23 cellular contexts compared by ENCODE assay signal in the genomic region with DNA sequence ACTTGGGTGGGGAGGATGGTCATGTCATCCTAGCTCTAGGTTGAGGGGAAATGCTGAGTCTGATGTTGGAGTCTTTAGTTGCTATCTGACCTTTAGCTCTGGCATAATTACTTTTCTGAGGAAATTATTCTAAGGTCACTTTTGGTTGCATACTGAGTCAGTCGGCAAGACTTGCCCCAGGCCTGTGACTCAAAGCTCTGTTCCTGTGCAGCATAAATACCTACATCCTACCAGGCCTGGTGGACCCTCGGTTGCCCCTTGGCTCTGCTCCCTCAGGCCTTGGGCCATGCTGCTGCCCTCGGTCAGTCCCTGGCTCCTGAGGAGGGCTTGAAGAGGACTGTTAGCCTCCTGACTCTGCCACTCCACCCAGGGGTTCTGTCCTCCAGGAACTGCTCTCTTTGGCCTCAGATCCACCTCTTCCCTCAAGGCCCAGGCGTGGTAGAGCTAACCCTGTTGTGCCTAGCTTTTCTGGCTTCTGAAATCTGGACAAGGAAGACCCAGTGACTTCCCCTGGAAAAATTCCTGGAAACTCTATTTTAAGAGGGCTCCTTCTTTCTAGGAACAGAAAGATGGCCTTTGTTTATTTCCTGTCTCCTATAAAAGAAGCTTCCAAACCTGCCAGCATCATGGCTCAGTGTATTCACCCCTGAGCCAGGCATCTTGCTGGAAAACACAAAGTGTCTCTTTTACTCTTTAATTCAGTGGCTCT.
A peak's percentile ranks its signal among the peaks of the same experiment; 100 is the strongest.
DNase-seq lines count a peak whose midpoint lies in the region; ATAC-seq and TF ChIP-seq lines count a peak whose summit lies in the region.
"Had no signal": no experiment of that assay in that cellular context is flagged by ENCODE, and none has a peak within 500 bp of the region (broad histone marks: within the 10 kb centered on the region; RNA-seq: fewer than 3 reads in every experiment).

No MANE protein-coding gene starts in this region.

- no peaks in the 10 kb centered on the region for H3K27me3 ChIP-seq in GM23338 (ENCODE audit: insufficient read depth)
- no peaks in the 10 kb centered on the region for H3K27me3 ChIP-seq in endodermal cell (ENCODE audit: control insufficient read depth, insufficient read depth, low read length, poor library complexity, severe bottlenecking)
- H3K27me3 ChIP-seq: dorsolateral prefrontal cortex, heart right ventricle, right lobe of liver, vagina had no signal

- H3K4me1 Mint-ChIP-seq in GM23338 = peaks cover 13% of the 10 kb centered on the region; the same call in 2 of the 3 replicates
- no peaks in the 10 kb centered on the region for H3K4me1 Mint-ChIP-seq in endodermal cell
- no peaks in the 10 kb centered on the region for H3K4me1 Mint-ChIP-seq in stimulated activated memory B cell treated with anti-CD40 and anti-IgM and Interleukin-4, amounts not matched to agents 10 μg/mL and 1 μg/mL and 100 μg/mL, for 72 hours
- H3K4me1 Mint-ChIP-seq: central memory CD8-positive, alpha-beta T cell had no signal

- H3K4me2 ChIP-seq in GM23338 = 0 out of 2 replicates have a peak overlapping the region, but pooled peaks have one; percentile 26

- TF ChIP-seq CTCF in GM23338 (conservative IDR thresholded peaks at IDR 0.05; ENCODE audit: low read depth in 2 of 2) = no peak
- TF ChIP-seq CTCF in endodermal cell (conservative IDR thresholded peaks at IDR 0.05) = no peak

- H3K36me3 ChIP-seq in GM23338 (ENCODE audit: insufficient read depth) = no peaks in the 10 kb centered on the region
- no peaks in the 10 kb centered on the region for H3K36me3 ChIP-seq in endodermal cell (ENCODE audit: control insufficient read depth, insufficient read depth, low read length)
- H3K36me3 ChIP-seq: heart right ventricle, right lobe of liver, vagina had no signal

- no peak overlapping the region for H2AFZ ChIP-seq in GM23338
- H2AFZ ChIP-seq: GM23248 had no signal

- H3K27ac Mint-ChIP-seq in GM23338 = no peak overlapping the region
- peak overlapping the region; percentile 19 for H3K27ac Mint-ChIP-seq in endodermal cell
- peak overlapping the region; percentile 10 for H3K27ac Mint-ChIP-seq in stimulated activated memory B cell treated with anti-CD40 and anti-IgM and Interleukin-4, amounts not matched to agents 10 μg/mL and 1 μg/mL and 100 μg/mL, for 72 hours
- H3K27ac Mint-ChIP-seq: activated naive CD4-positive, alpha-beta T cell treated with anti-CD3 and anti-CD28 coated beads for 36 hours; activated T-cell treated with anti-CD3 and anti-CD28 coated beads, Interleukin-2, amount 50 U/mL, for 24 hours had no signal

- H3F3A ChIP-seq in GM23338 (replicated peaks; ENCODE audit: low read depth) = no peaks in the 10 kb centered on the region

- H3K4me3 Mint-ChIP-seq in GM23338 (no peak overlapping the region), endodermal cell (no peak overlapping the region)
- no peak overlapping the region for H3K4me3 Mint-ChIP-seq in stimulated activated memory B cell treated with anti-CD40 and anti-IgM and Interleukin-4, amounts not matched to agents 10 μg/mL and 1 μg/mL and 100 μg/mL, for 72 hours
- H3K4me3 Mint-ChIP-seq: activated naive CD4-positive, alpha-beta T cell treated with anti-CD3 and anti-CD28 coated beads for 36 hours; activated T-cell treated with anti-CD3 and anti-CD28 coated beads, Interleukin-2, amount 50 U/mL, for 24 hours; central memory CD8-positive, alpha-beta T cell had no signal

- H3K27me3 Mint-ChIP-seq in GM23338 (ENCODE audit: insufficient read depth, low read depth, poor library complexity) (no peaks in the 10 kb centered on the region), endodermal cell (ENCODE audit: insufficient read depth) (no peaks in the 10 kb centered on the region)
- no peaks in the 10 kb centered on the region for H3K27me3 Mint-ChIP-seq in stimulated activated memory B cell treated with anti-CD40 and anti-IgM and Interleukin-4, amounts not matched to agents 10 μg/mL and 1 μg/mL and 100 μg/mL, for 72 hours
- H3K27me3 Mint-ChIP-seq: activated T-cell treated with anti-CD3 and anti-CD28 coated beads, Interleukin-2, amount 50 U/mL, for 24 hours had no signal

- H3K9me2 ChIP-seq in GM23338 (ENCODE audit: insufficient read depth) = no peaks in the 10 kb centered on the region

- H4K20me1 ChIP-seq in GM23338 (replicated peaks; ENCODE audit: insufficient read depth) = peaks cover 11% of the 10 kb centered on the region; the same call in 1 of the 2 replicates

- WGBS in endodermal cell (ENCODE audit: insufficient coverage in 1 of 2, insufficient read length in 1 of 2), 2 experiments = 86 to 97% methylated on average over 4 of the region's 4 CpGs

- ATAC-seq in GM23338 (no peak), GM21576 (IDR thresholded peaks at IDR 0.05; ENCODE audit: unreplicated experiment) (no peak)
- ATAC-seq in stimulated activated memory B cell treated with anti-CD40 and anti-IgM and Interleukin-4, amounts not matched to agents 10 μg/mL and 1 μg/mL and 100 μg/mL, for 72 hours = peak; percentile 72
- ATAC-seq: heart right ventricle, left lobe of liver, right lobe of liver, Right ventricle myocardium inferior had no signal

- no peak overlapping the region for H3K9ac ChIP-seq in endodermal cell (ENCODE audit: extremely low read depth, low read length, poor library complexity, severe bottlenecking)
- H3K9ac ChIP-seq: GM23248 had no signal

- H3K36me3 Mint-ChIP-seq in GM23338 (ENCODE audit: low read depth) (peaks cover 5% of the 10 kb centered on the region; the same call in 1 of the 3 replicates), endodermal cell (ENCODE audit: low read depth) (no peaks in the 10 kb centered on the region)
- H3K36me3 Mint-ChIP-seq in stimulated activated memory B cell treated with anti-CD40 and anti-IgM and Interleukin-4, amounts not matched to agents 10 μg/mL and 1 μg/mL and 100 μg/mL, for 72 hours = no peaks in the 10 kb centered on the region

- H3K4me3 ChIP-seq in GM23338 (no peak overlapping the region), endodermal cell (ENCODE audit: low read length) (no peak overlapping the region)
- H3K4me3 ChIP-seq: dorsolateral prefrontal cortex, GM23248, heart right ventricle, right lobe of liver, vagina had no signal

- DNase-seq in GM23338 (ENCODE audit: low spot score) (no peak), NCI-H226 (peak; percentile 32), endodermal cell (no peak), CD1c-positive myeloid dendritic cell (ENCODE audit: extremely low spot score) (no peak), NCI-H1694 (lab: John Stamatoyannopoulos, UW) (no peak)
- DNase-seq: activated CD8-positive, alpha-beta memory T cell treated with anti-CD3 and anti-CD28 coated beads for 24 hours; activated naive CD4-positive, alpha-beta T cell treated with anti-CD3 and anti-CD28 coated beads for 36 hours; activated T-cell treated with anti-CD3 and anti-CD28 coated beads, Interleukin-2, amount 50 U/mL, for 24 hours; dorsolateral prefrontal cortex; GM23248; heart right ventricle; MM.1S; NCI-H1436; right lobe of liver; stimulated activated CD4-positive, alpha-beta T cell treated with anti-CD3 and anti-CD28 coated beads, Interleukin-15, amount 100 ng/mL, for 24 hours; stimulated activated CD8-positive, alpha-beta memory T cell treated with anti-CD3 and anti-CD28 coated beads, Interleukin-4, amount 100 ng/mL, for 48 hours; SW 1271 had no signal

- H3K27ac ChIP-seq in GM23338 (ENCODE audit: low read depth) = no peak overlapping the region
- H3K27ac ChIP-seq in endodermal cell (ENCODE audit: low read depth, low read length) = no peak overlapping the region
- H3K27ac ChIP-seq: dorsolateral prefrontal cortex, GM23248, heart right ventricle, right lobe of liver, vagina had no signal

- peaks cover 5% of the 10 kb centered on the region for H3K9me3 ChIP-seq in endodermal cell (ENCODE audit: control insufficient read depth, low read length)
- H3K9me3 ChIP-seq: right lobe of liver, vagina had no signal

- H3K9me3 Mint-ChIP-seq in GM23338 (0 out of 3 replicates have a peak, but pooled peaks cover 5% of the 10 kb centered on the region), endodermal cell (peaks cover 15% of the 10 kb centered on the region)
- peaks cover 5% of the 10 kb centered on the region for H3K9me3 Mint-ChIP-seq in stimulated activated memory B cell treated with anti-CD40 and anti-IgM and Interleukin-4, amounts not matched to agents 10 μg/mL and 1 μg/mL and 100 μg/mL, for 72 hours
- H3K9me3 Mint-ChIP-seq: activated naive CD4-positive, alpha-beta T cell treated with anti-CD3 and anti-CD28 coated beads for 36 hours; central memory CD8-positive, alpha-beta T cell had no signal

- H3K79me2 ChIP-seq in GM23338 (replicated peaks; ENCODE audit: insufficient read depth) = peaks cover 58% of the 10 kb centered on the region

- H3K4me1 ChIP-seq in GM23338 (ENCODE audit: insufficient read depth) (peaks cover 2% of the 10 kb centered on the region; the same call in 1 of the 2 replicates), endodermal cell (ENCODE audit: control insufficient read depth, insufficient read depth, low read length) (no peaks in the 10 kb centered on the region)
- H3K4me1 ChIP-seq: right lobe of liver, vagina had no signal

TF ChIP-seq in GM23338, 12 proteins besides CTCF, POLR2A, EP300 and RAD21:
- TF ChIP-seq CREB1 (CRISPR knock-in tag; IDR thresholded peaks at IDR 0.05; ENCODE audit: low read depth) = no peak
- no peak for TF ChIP-seq STAT1 (IDR thresholded peaks at IDR 0.05; ENCODE audit: unreplicated experiment)
- no peak for TF ChIP-seq NANOG (IDR thresholded peaks at IDR 0.05; ENCODE audit: borderline replicate concordance)
- no peak for TF ChIP-seq EZH2phosphoT487 (IDR thresholded peaks at IDR 0.05; ENCODE audit: unreplicated experiment)
